1 cellular context compared by ENCODE assay signal in genomic region chr1:28259252-28259934, GRCh38.
TF ChIP-seq lines count a peak whose summit lies in the region.

TSS of gene SESN2 (plus strand) at chr1:28259518. CDS start at chr1:28259848, 330 bp downstream.

TF ChIP-seq in HepG2, 621 proteins besides CTCF, POLR2A, EP300 and RAD21 (continued from another document and continues in another):
- TF ChIP-seq SRSF9 (IDR thresholded peaks at IDR 0.05; ENCODE audit: borderline replicate concordance, insufficient read depth, low read depth, low read length, poor library complexity, severe bottlenecking) (no peak), IRF1 (CRISPR knock-in tag; IDR thresholded peaks at IDR 0.05; ENCODE audit: low read depth) (no peak), GMEB1 (CRISPR knock-in tag; IDR thresholded peaks at IDR 0.05; ENCODE audit: borderline replicate concordance) (peak; percentile 33; the same call in 1 of the 2 replicates), ATF6 (CRISPR knock-in tag; conservative IDR thresholded peaks at IDR 0.05) (no peak), ZNF264 (CRISPR knock-in tag; IDR thresholded peaks at IDR 0.05) (0 out of 2 replicates have a peak, but pooled peaks have one; percentile 46), ZNF431 (CRISPR knock-in tag; IDR thresholded peaks at IDR 0.05; ENCODE audit: borderline replicate concordance, low read depth) (no peak), MLXIP (CRISPR knock-in tag; IDR thresholded peaks at IDR 0.05; ENCODE audit: borderline replicate concordance) (peak; percentile 57; the same call in 1 of the 2 replicates), FOXA1 (IDR thresholded peaks at IDR 0.05) (no peak), FOXA1 (CRISPR knock-in tag; IDR thresholded peaks at IDR 0.05) (0 out of 2 replicates have a peak, but pooled peaks have one; percentile 8), GLMP (CRISPR knock-in tag; IDR thresholded peaks at IDR 0.05; ENCODE audit: borderline replicate concordance) (no peak), ZNF646 (CRISPR knock-in tag; IDR thresholded peaks at IDR 0.05) (no peak), STAG1 (CRISPR knock-in tag; IDR thresholded peaks at IDR 0.05) (no peak), ZNF503 (CRISPR knock-in tag; IDR thresholded peaks at IDR 0.05) (no peak), MXD1 (CRISPR knock-in tag; IDR thresholded peaks at IDR 0.05) (peak; percentile 72; the same call in 1 of the 2 replicates), ZNF740 (CRISPR knock-in tag; IDR thresholded peaks at IDR 0.05) (no peak), ZSCAN20 (CRISPR knock-in tag; IDR thresholded peaks at IDR 0.05; ENCODE audit: borderline replicate concordance) (0 out of 2 replicates have a peak, but pooled peaks have one; percentile 79), ZNF773 (CRISPR knock-in tag; IDR thresholded peaks at IDR 0.05; ENCODE audit: borderline replicate concordance) (no peak; the same call in 1 of the 2 replicates), BCLAF1 (IDR thresholded peaks at IDR 0.05) (no peak), ZNF569 (CRISPR knock-in tag; IDR thresholded peaks at IDR 0.05; ENCODE audit: borderline replicate concordance) (no peak), KDM5B (CRISPR knock-in tag; IDR thresholded peaks at IDR 0.05; ENCODE audit: borderline replicate concordance) (peak; percentile 64; the same call in 1 of the 2 replicates), ZNF234 (CRISPR knock-in tag; conservative IDR thresholded peaks at IDR 0.05) (no peak), RXRA (CRISPR knock-in tag; IDR thresholded peaks at IDR 0.05) (peak; percentile 20; the same call in 1 of the 2 replicates), HES4 (CRISPR knock-in tag; IDR thresholded peaks at IDR 0.05; ENCODE audit: borderline replicate concordance) (peak; percentile 85; the same call in 1 of the 2 replicates), TRIM24 (CRISPR knock-in tag; IDR thresholded peaks at IDR 0.05) (no peak), SIN3A (IDR thresholded peaks at IDR 0.05; ENCODE audit: borderline replicate concordance, low read depth, low read length) (peak; percentile 83; the same call in 1 of the 2 replicates), ZBTB20 (CRISPR knock-in tag; IDR thresholded peaks at IDR 0.05; ENCODE audit: borderline replicate concordance, low read depth) (0 out of 2 replicates have a peak, but pooled peaks have one; percentile 43), MEIS2 (CRISPR knock-in tag; IDR thresholded peaks at IDR 0.05) (peak; percentile 78), ASH2L (IDR thresholded peaks at IDR 0.05; ENCODE audit: insufficient read length, low read depth, low read length) (peak; percentile 74), EEA1 (CRISPR knock-in tag; IDR thresholded peaks at IDR 0.05; ENCODE audit: borderline replicate concordance) (peak; percentile 73; the same call in 1 of the 2 replicates), PBX2 (CRISPR knock-in tag; IDR thresholded peaks at IDR 0.05) (no peak), ZNF564 (CRISPR knock-in tag; IDR thresholded peaks at IDR 0.05) (peak; percentile 82), ZNF260 (CRISPR knock-in tag; IDR thresholded peaks at IDR 0.05; ENCODE audit: borderline replicate concordance, low read depth) (no peak)
